Comparison of ENCODE assay signal across 16 cellular contexts in genomic region chr11:71247551-71248250, GRCh38. TPM values are rescaled to one million over a fixed set of nuclear protein-coding genes. Genes with fewer than 3 reads are reported as not detected.
DNase-seq lines count a peak whose midpoint lies in the region; ATAC-seq and TF ChIP-seq lines count a peak whose summit lies in the region.
"Had no signal": no experiment of that assay in that cellular context is flagged by ENCODE, and none has a peak within 500 bp of the region (broad histone marks: within the 10 kb centered on the region; RNA-seq: fewer than 3 reads in every experiment).

No MANE protein-coding gene starts in this region.

- ATAC-seq in T-cell (replicated peaks in 1 of 4), result no peak
- ATAC-seq: activated CD4-positive, alpha-beta T cell treated with anti-CD3 and anti-CD28 coated beads for 36 hours; GM12878 had no signal

- H3K36me3 Mint-ChIP-seq in T-cell, result no peaks in the 10 kb centered on the region

- no peak overlapping the region for H3K4me3 Mint-ChIP-seq in T-cell
- H3K4me3 Mint-ChIP-seq: activated CD4-positive, alpha-beta T cell treated with anti-CD3 and anti-CD28 coated beads for 36 hours; B cell; T-helper 1 cell treated with Interleukin-12 subunit alpha and Interleukin-12 subunit beta and Interleukin-4 antibody, amounts not matched to agents 30 μg/mL and 1 μg/mL, for 36 hours had no signal

- H3K4me1 Mint-ChIP-seq in T-cell, result peaks cover 0 to 7% (median 6%) of the 10 kb centered on the region in 3 donors
- H3K4me1 Mint-ChIP-seq: activated CD4-positive, alpha-beta T cell treated with anti-CD3 and anti-CD28 coated beads for 36 hours had no signal

- TF ChIP-seq POLR2A in erythroblast (IDR thresholded peaks at IDR 0.05; ENCODE audit: low read length), result no peak

- CTCF ChIA-PET in T-cell (lab: Charles Lee), result no interaction called here

- H3K27ac Mint-ChIP-seq in T-cell, result no peak overlapping the region
- H3K27ac Mint-ChIP-seq: activated CD4-positive, alpha-beta T cell treated with anti-CD3 and anti-CD28 coated beads for 36 hours; B cell; T-helper 1 cell treated with Interleukin-12 subunit alpha and Interleukin-12 subunit beta and Interleukin-4 antibody, amounts not matched to agents 30 μg/mL and 1 μg/mL, for 36 hours had no signal

- POLR2A ChIA-PET in T-cell (lab: Charles Lee), result no interaction called here

- H3K9me3 Mint-ChIP-seq in T-cell, result no peaks in the 10 kb centered on the region
- H3K9me3 Mint-ChIP-seq: T-helper 1 cell treated with Interleukin-12 subunit alpha and Interleukin-12 subunit beta and Interleukin-4 antibody, amounts not matched to agents 30 μg/mL and 1 μg/mL, for 36 hours had no signal

- H3K27me3 Mint-ChIP-seq in T-cell, result peaks cover 24 to 47% of the 10 kb centered on the region in 2 donors

- intact Hi-C loops in head of caudate nucleus (cut with DNase I), result no loop called here

- DNase-seq in DMS79 treated with DMSO at 0.1 percent for 48 hours (lab: John Stamatoyannopoulos, UW) (peak; percentile 42), NCI-H82 (lab: John Stamatoyannopoulos, UW) (peak; percentile 82), head of caudate nucleus (peak in 24 of 42 donors; percentile 4 to 56 (median 28)), midbrain (lab: John Stamatoyannopoulos, UW) (peak; percentile 31), erythroblast (lab: John Stamatoyannopoulos, UW) (no peak), T-helper 1 cell (no peak), H4 (ENCODE audit: low spot score) (no peak), T-cell (no peak)
- DNase-seq: activated CD4-positive, alpha-beta T cell treated with anti-CD3 and anti-CD28 coated beads for 36 hours; colonic mucosa; NCI-H1105 treated with DMSO at 0.1 percent for 48 hours; NCI-H510A; psoas muscle had no signal

RNA-seq across cellular contexts. Expression of gene SHANK2, which starts 4.7 kb away (rescaled TPM):
- not detected in 2 replicates for total RNA-seq in H4 (2014; rRNA removed; shearing (Covaris generic))
- under 1 TPM in 3 of 5 donors, not detected in 2; 0.15 to 0.60 (median 0.49) TPM for total RNA-seq in T-cell
- total RNA-seq: activated CD4-positive, alpha-beta T cell treated with anti-CD3 and anti-CD28 coated beads for 36 hours had no signal

Comparison
In these comparisons a context has a peak if more than half of its experiments do, and no peak if none do; other contexts are left out.
1. DNase-seq: peak in DMS79 treated with DMSO at 0.1 percent for 48 hours (single experiment), NCI-H82 (single experiment), head of caudate nucleus (24 of 42) and midbrain (single experiment); none in erythroblast (0 of 2), T-helper 1 cell (0 of 5), H4 (single experiment) and T-cell (0 of 34).